Comparison of ENCODE assay signal across 8 cellular contexts in the genomic region with DNA sequence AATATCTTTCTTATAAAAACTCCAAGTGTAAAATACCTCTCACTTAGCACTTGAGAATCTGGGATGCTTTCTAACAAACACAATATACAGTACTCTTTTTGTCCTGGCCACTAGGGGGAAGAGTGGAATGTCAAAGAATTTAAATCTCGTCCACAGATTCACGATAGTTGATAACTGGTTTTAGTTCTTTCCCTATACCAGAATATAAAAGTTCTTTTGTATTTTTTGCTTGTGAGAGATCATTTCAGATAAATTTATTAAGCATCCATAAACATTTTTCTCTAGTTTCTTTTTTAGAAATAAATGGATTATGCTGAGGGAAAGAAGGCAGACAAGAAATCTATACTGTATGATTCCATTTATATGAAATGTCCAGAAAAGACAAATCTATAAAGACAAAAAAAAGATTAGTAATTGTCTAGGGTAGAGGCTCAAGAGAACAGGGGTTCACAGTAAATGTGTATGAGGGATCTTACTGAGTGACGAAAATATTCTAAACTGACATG. TPM values are rescaled to one million over a fixed set of nuclear protein-coding genes. Genes with fewer than 3 reads are reported as not detected.
A peak's percentile ranks its signal among the peaks of the same experiment; 100 is the strongest.
DNase-seq lines count a peak whose midpoint lies in the region; ATAC-seq, FAIRE-seq and TF ChIP-seq lines count a peak whose summit lies in the region.

No MANE protein-coding gene starts in this region.

- peak; percentile 80 for ATAC-seq in Right ventricle myocardium superior (ENCODE audit: poor library complexity)
- no peak for ATAC-seq in Right ventricle myocardium inferior
- peak; percentile 66 for ATAC-seq in HG02642 (IDR thresholded peaks at IDR 0.05; ENCODE audit: poor library complexity, unreplicated experiment)
- ATAC-seq in HepG2 = peak; percentile 76
- ATAC-seq in aorta (ENCODE audit: low FRiP score) = peak; percentile 79

- intact Hi-C loops in Right ventricle myocardium superior (cut with DNase I) (no loop called here), Right ventricle myocardium inferior (cut with DNase I) (loop anchor here (5.0 kb wide), 2 partner anchors 68 to 197 kb away; no protein-coding TSS in a partner anchor), HepG2 (cut with micrococcal nuclease; ENCODE audit: unreplicated experiment) (loop anchor here (1.0 to 5.0 kb wide), 4 partner anchors 52 to 197 kb away; a partner anchor contains a TSS), aorta (cut with DNase I) (loop anchor here (1.0 to 2.0 kb wide), 2 partner anchors 65 to 66 kb away; no protein-coding TSS in a partner anchor)

- TF ChIP-seq EP300 in HepG2 (IDR thresholded peaks at IDR 0.05; ENCODE audit: low read depth in 2 of 2, low read length in 2 of 2) (no peak), HepG2 (CRISPR knock-in tag; IDR thresholded peaks at IDR 0.05; ENCODE audit: borderline replicate concordance) (no peak)

- H3K4me1 ChIP-seq in HepG2 (ENCODE audit: insufficient read depth, low read length) = peaks cover 14% of the 10 kb centered on the region
- no peaks in the 10 kb centered on the region for H3K4me1 ChIP-seq in aorta (ENCODE audit: control insufficient read depth in 1 of 2, insufficient read depth in 2 of 2, low read length in 2 of 2)

- BruUV-seq in HepG2 (replicated peaks; lab: Mats Ljungman, UMichigan) = no TSS peak

- TF ChIP-seq POLR2A in HepG2 (IDR thresholded peaks at IDR 0.05; ENCODE audit: insufficient read depth in 1 of 2, low read depth in 2 of 2, low read length in 2 of 2) = no peak

- no peaks in the 10 kb centered on the region for H3K79me2 ChIP-seq in HepG2 (ENCODE audit: insufficient read depth, low read length)

- no peak overlapping the region for H3K9ac ChIP-seq in HepG2 (ENCODE audit: insufficient read depth, low read depth, low read length)

- no peak for TF ChIP-seq RAD21 in HepG2 (CRISPR knock-in tag; IDR thresholded peaks at IDR 0.05)

- H3K36me3 ChIP-seq in HepG2 (replicated peaks in 1 of 2; ENCODE audit: control insufficient read depth in 1 of 2, insufficient read depth in 2 of 2, low read length in 2 of 2) (no peaks in the 10 kb centered on the region), aorta (ENCODE audit: control insufficient read depth in 1 of 2, insufficient read depth in 2 of 2, low read length in 1 of 2) (no peaks in the 10 kb centered on the region)

- in situ Hi-C loops in HepG2 (cut with HindIII; ENCODE audit: extremely low pct_ligation_motif_present, low pct_unique_long_range_greater_than_20kb) = loop anchor here (5.0 kb wide), 1 partner anchor 68 kb away; no protein-coding TSS in a partner anchor

- H3K9me3 ChIP-seq in HepG2 (ENCODE audit: low read length) (no peaks in the 10 kb centered on the region), aorta (ENCODE audit: control insufficient read depth, low read length) (no peaks in the 10 kb centered on the region)

- peak; percentile 48 for FAIRE-seq in HepG2 (lab: Jason Lieb, UNC)

- no peak overlapping the region for H3K4me2 ChIP-seq in HepG2 (ENCODE audit: low read depth, low read length)

- no peak for DNase-seq in Right ventricle myocardium superior
- no peak for DNase-seq in Right ventricle myocardium inferior (ENCODE audit: missing footprints)
- DNase-seq in NCI-H748 treated with DMSO at 0.1 percent for 48 hours (lab: John Stamatoyannopoulos, UW) = peak; percentile 12
- peak; percentile 38 for DNase-seq in central memory CD4-positive, alpha-beta T cell
- peak; percentile 50 for DNase-seq in HepG2 (ENCODE audit: low spot score)
- DNase-seq in aorta = no peak
- no peak for DNase-seq in T-helper 9 cell

- H3K4me3 ChIP-seq in HepG2 (replicated peaks in 1 of 3; ENCODE audit: insufficient read depth in 1 of 3, low read depth in 2 of 3, low read length in 3 of 3) (no peak overlapping the region), aorta (ENCODE audit: low read length in 2 of 2) (no peak overlapping the region)

- H3K27me3 ChIP-seq in HepG2 (ENCODE audit: control insufficient read depth in 1 of 2, insufficient read depth in 2 of 2, low read length in 2 of 2) = no peaks in the 10 kb centered on the region
- no peaks in the 10 kb centered on the region for H3K27me3 ChIP-seq in aorta (ENCODE audit: control insufficient read depth in 1 of 2, insufficient read depth in 2 of 2, low read length in 1 of 2)

- no peak overlapping the region for H2AFZ ChIP-seq in HepG2 (ENCODE audit: low read length)

- WGBS in HepG2 (ENCODE audit: low lambda C conversion rate) = 30% methylated on average over 3 of the region's 3 CpGs
- WGBS in aorta, 2 donors = 29 to 30% methylated on average over 3 of the region's 3 CpGs

- peak; percentile 69 for TF ChIP-seq CTCF in HepG2 (CRISPR knock-in tag; IDR thresholded peaks at IDR 0.05)

- H3K27ac ChIP-seq in HepG2 (ENCODE audit: extremely low read length, insufficient read depth, low read length) = no peak overlapping the region
- H3K27ac ChIP-seq in aorta (ENCODE audit: low read depth in 1 of 2, low read length in 2 of 2) = no peak overlapping the region

- POLR2A ChIA-PET in HepG2 (lab: Yijun Ruan, JAX) = no interaction called here

- CTCF ChIA-PET in HepG2 (lab: Yijun Ruan, JAX; ENCODE audit: low intra/inter-chr PET ratio, low total read pairs) = interaction anchor here (1.2 to 1.9 kb wide), 2 partner anchors 65 to 67 kb away, joined by 5 to 6 read pairs; no protein-coding TSS in a partner anchor

- H4K20me1 ChIP-seq in HepG2 (ENCODE audit: insufficient read depth, low read length) = no peaks in the 10 kb centered on the region

TF ChIP-seq in HepG2, 621 proteins besides CTCF, POLR2A, EP300 and RAD21 (continues in another document):
- no peak for TF ChIP-seq ZNF569 (CRISPR knock-in tag; IDR thresholded peaks at IDR 0.05; ENCODE audit: borderline replicate concordance)

RNA-seq across cellular contexts. Expression of a gene that starts 50.4 kb away (rescaled TPM):
- 0.48 TPM for total RNA-seq in Right ventricle myocardium superior
- total RNA-seq in Right ventricle myocardium inferior = 0.27 TPM
- total RNA-seq in HepG2 (2016; rRNA removed; fragmentation: Illumina TruSeq; extraction: Trizol) = 0.11 TPM in 1 of 2 replicates, not detected in the other
- total RNA-seq in HepG2 (2016; cell fraction: cytosol; rRNA removed; fragmentation: Illumina TruSeq; extraction: Trizol; ENCODE audit: low read depth) = not detected in 2 replicates
- total RNA-seq in HepG2 (2016; cell fraction: insoluble cytoplasmic fraction; rRNA removed; fragmentation: Illumina TruSeq; extraction: Trizol) = 0.18 and 0.26 TPM in 2 replicates
- 0.21 TPM in 1 of 2 replicates, not detected in the other for total RNA-seq in HepG2 (2016; cell fraction: membrane; rRNA removed; fragmentation: Illumina TruSeq; extraction: Trizol)
- not detected in 2 replicates for total RNA-seq in HepG2 (2016; cell fraction: nucleus; rRNA removed; fragmentation: Illumina TruSeq; extraction: Trizol)
- 0.13 TPM in 2 replicates for polyA plus RNA-seq in HepG2 (2011; rRNA removed)
- polyA plus RNA-seq in HepG2 (2011; cell fraction: cytosol; rRNA removed) = 0.12 and 0.13 TPM in 2 replicates
- polyA plus RNA-seq in HepG2 (2011; cell fraction: nucleus; rRNA removed) = 0.09 TPM in 1 of 2 replicates, not detected in the other
- polyA plus RNA-seq in HepG2 (2012) = 0.17 and 0.20 TPM in 2 replicates
- polyA plus RNA-seq in HepG2 (2016; cell fraction: cytosol; fragmentation: Illumina TruSeq; extraction: Trizol; ENCODE audit: low read depth) = not detected in 2 replicates
- not detected in 2 replicates for polyA plus RNA-seq in HepG2 (2016; cell fraction: insoluble cytoplasmic fraction; fragmentation: Illumina TruSeq; extraction: Trizol; ENCODE audit: low read depth)
- not detected in 2 replicates for polyA plus RNA-seq in HepG2 (2016; cell fraction: membrane; fragmentation: Illumina TruSeq; extraction: Trizol; ENCODE audit: low read depth)
- polyA plus RNA-seq in HepG2 (2016; cell fraction: nucleus; fragmentation: Illumina TruSeq; extraction: Trizol; ENCODE audit: insufficient read depth, low read depth) = not detected in 2 replicates
- polyA minus RNA-seq in HepG2 (2011; rRNA and poly(A)+ RNA removed; ENCODE audit: low replicate concordance) = not detected in 2 replicates
- polyA minus RNA-seq in HepG2 (2011; cell fraction: cytosol; rRNA and poly(A)+ RNA removed) = not detected in 2 replicates
- not detected in 2 replicates for polyA minus RNA-seq in HepG2 (2011; cell fraction: nucleus; rRNA and poly(A)+ RNA removed)
- total RNA-seq in aorta = 1 to 10 TPM; 2.2 to 3.7 TPM
- 10 to 100 TPM in 1 of 2 donors, 1 to 10 TPM in 1; 8.9 to 17.6 TPM for polyA plus RNA-seq in aorta

RNA-seq across cellular contexts. Expression of a gene that starts 52.6 kb away (rescaled TPM):
- total RNA-seq in Right ventricle myocardium superior = 41.3 TPM
- 38.0 TPM for total RNA-seq in Right ventricle myocardium inferior
- total RNA-seq in HepG2 (2016; rRNA removed; fragmentation: Illumina TruSeq; extraction: Trizol) = 35.4 and 44.5 TPM in 2 replicates
- 33.4 and 38.1 TPM in 2 replicates for total RNA-seq in HepG2 (2016; cell fraction: cytosol; rRNA removed; fragmentation: Illumina TruSeq; extraction: Trizol; ENCODE audit: low read depth)
- 34.3 and 42.9 TPM in 2 replicates for total RNA-seq in HepG2 (2016; cell fraction: insoluble cytoplasmic fraction; rRNA removed; fragmentation: Illumina TruSeq; extraction: Trizol)
- total RNA-seq in HepG2 (2016; cell fraction: membrane; rRNA removed; fragmentation: Illumina TruSeq; extraction: Trizol) = 31.5 and 31.6 TPM in 2 replicates
- total RNA-seq in HepG2 (2016; cell fraction: nucleus; rRNA removed; fragmentation: Illumina TruSeq; extraction: Trizol) = 34.9 and 35.6 TPM in 2 replicates
- polyA plus RNA-seq in HepG2 (2011; rRNA removed) = 24.2 and 28.6 TPM in 2 replicates
- 14.5 and 18.0 TPM in 2 replicates for polyA plus RNA-seq in HepG2 (2011; cell fraction: cytosol; rRNA removed)
- 18.4 and 19.9 TPM in 2 replicates for polyA plus RNA-seq in HepG2 (2011; cell fraction: nucleus; rRNA removed)
- 19.5 and 21.8 TPM in 2 replicates for polyA plus RNA-seq in HepG2 (2012)
- polyA plus RNA-seq in HepG2 (2016; cell fraction: cytosol; fragmentation: Illumina TruSeq; extraction: Trizol; ENCODE audit: low read depth) = 2.4 and 3.0 TPM in 2 replicates
- polyA plus RNA-seq in HepG2 (2016; cell fraction: insoluble cytoplasmic fraction; fragmentation: Illumina TruSeq; extraction: Trizol; ENCODE audit: low read depth) = 25.1 and 29.8 TPM in 2 replicates
- 6.9 and 7.7 TPM in 2 replicates for polyA plus RNA-seq in HepG2 (2016; cell fraction: membrane; fragmentation: Illumina TruSeq; extraction: Trizol; ENCODE audit: low read depth)
- 35.5 and 38.0 TPM in 2 replicates for polyA plus RNA-seq in HepG2 (2016; cell fraction: nucleus; fragmentation: Illumina TruSeq; extraction: Trizol; ENCODE audit: insufficient read depth, low read depth)
- polyA minus RNA-seq in HepG2 (2011; rRNA and poly(A)+ RNA removed; ENCODE audit: low replicate concordance) = 30.9 and 40.2 TPM in 2 replicates
- 25.8 and 27.5 TPM in 2 replicates for polyA minus RNA-seq in HepG2 (2011; cell fraction: cytosol; rRNA and poly(A)+ RNA removed)
- polyA minus RNA-seq in HepG2 (2011; cell fraction: nucleus; rRNA and poly(A)+ RNA removed) = 69.3 and 81.7 TPM in 2 replicates
- 100 to 1,000 TPM in 1 of 2 donors, 10 to 100 TPM in 1; 83.9 to 102 TPM for total RNA-seq in aorta
- 10 to 100 TPM; 12.3 to 32.8 TPM for polyA plus RNA-seq in aorta

Comparison
In these comparisons a context has a peak if more than half of its experiments do, and no peak if none do; other contexts are left out.
1. DNase-seq: peak in NCI-H748 treated with DMSO at 0.1 percent for 48 hours (single experiment), central memory CD4-positive, alpha-beta T cell (single experiment) and HepG2 (single experiment); none in Right ventricle myocardium superior (single experiment), Right ventricle myocardium inferior (single experiment), aorta (0 of 2) and T-helper 9 cell (single experiment).